In genomic region chr2:98461650-98462049, GRCh38 we compare ENCODE assay signal across 11 cellular contexts. TPM values are rescaled to one million over a fixed set of nuclear protein-coding genes. Genes with fewer than 3 reads are reported as not detected.
DNase-seq lines count a peak whose midpoint lies in the region; ATAC-seq, FAIRE-seq and TF ChIP-seq lines count a peak whose summit lies in the region.
"Had no signal": no experiment of that assay in that cellular context is flagged by ENCODE, and none has a peak within 500 bp of the region (broad histone marks: within the 10 kb centered on the region; RNA-seq: fewer than 3 reads in every experiment).

No MANE protein-coding gene starts in this region.

- peaks cover 94% of the 10 kb centered on the region for H3K4me1 Mint-ChIP-seq in CD4-positive, alpha-beta T cell (ENCODE audit: low read depth)
- H3K4me1 Mint-ChIP-seq in IgD-negative memory B cell, result peaks cover 36 to 62% (median 56%) of the 10 kb centered on the region in 3 donors
- H3K4me1 Mint-ChIP-seq in naive thymus-derived CD4-positive, alpha-beta T cell, result peaks cover 73 to 95% (median 91%) of the 10 kb centered on the region in 7 donors

- TF ChIP-seq CTCF in CD4-positive, alpha-beta T cell (IDR thresholded peaks at IDR 0.05), result no peak
- TF ChIP-seq CTCF in GM12878 (IDR thresholded peaks at IDR 0.05 in 2 of 3, conservative IDR thresholded peaks at IDR 0.05 in 1 of 3; ENCODE audit: control insufficient read depth in 2 of 3, extremely low read depth in 1 of 3, insufficient read depth in 1 of 3, low read depth in 3 of 3, low read length in 3 of 3), result no peak

- no peaks in the 10 kb centered on the region for H3K27me3 ChIP-seq in CD4-positive, alpha-beta T cell (ENCODE audit: control insufficient read depth, insufficient read depth, low read length)
- H3K27me3 ChIP-seq in GM12878 (replicated peaks in 1 of 2; ENCODE audit: control insufficient read depth in 2 of 2, insufficient read depth in 2 of 2, low read length in 1 of 2) (no peaks in the 10 kb centered on the region), GM23248 (replicated peaks; ENCODE audit: insufficient read depth) (no peaks in the 10 kb centered on the region)
- no peaks in the 10 kb centered on the region for H3K27me3 ChIP-seq in naive thymus-derived CD4-positive, alpha-beta T cell (ENCODE audit: control insufficient read depth in 2 of 2, insufficient read depth in 2 of 2, low read length in 2 of 2)

- in situ Hi-C loops in GM12878 (cut with MboI), result no loop called here
- in situ Hi-C loops in GM23248 (cut with MboI), result no loop called here

- intact Hi-C loops in CD4-positive, alpha-beta T cell (cut with DNase I, micrococcal nuclease), result loop anchor here (1.0 to 10.0 kb wide), 3 partner anchors 47 to 467 kb away; partner anchors contain the start of genes MGAT4A (in 1 of the 2) and TMEM131 (in 1 of the 2)
- intact Hi-C loops in GM12878 (cut with micrococcal nuclease; ENCODE audit: unreplicated experiment), result loop anchor here (10.0 kb wide), 1 partner anchor 447 kb away; no protein-coding TSS in a partner anchor
- intact Hi-C loops in naive thymus-derived CD4-positive, alpha-beta T cell (cut with micrococcal nuclease), result loop anchor here (5.0 to 10.0 kb wide), 4 partner anchors 196 to 876 kb away; partner anchors contain the start of genes MGAT4A (in 2 of the 2), EIF5B (in 1 of the 2), TXNDC9 (in 1 of the 2) and ZAP70 (in 1 of the 2)

- RAD21 ChIA-PET in GM12878 (lab: Charles Lee; ENCODE audit: unreplicated experiment), result interaction anchor here (0.9 to 13.1 kb wide), 8 partner anchors 6 to 24 kb away, joined by 3 to 199 read pairs (median 8); no protein-coding TSS in a partner anchor

- BruUV-seq in GM12878 (replicated peaks; lab: Mats Ljungman, UMichigan), result no TSS peak

- H3K27me3 Mint-ChIP-seq in CD4-positive, alpha-beta T cell, result no peaks in the 10 kb centered on the region
- peaks cover 1% of the 10 kb centered on the region for H3K27me3 Mint-ChIP-seq in IgD-negative memory B cell
- no peaks in the 10 kb centered on the region for H3K27me3 Mint-ChIP-seq in naive thymus-derived CD4-positive, alpha-beta T cell

- TF ChIP-seq RAD21 in GM12878 (IDR thresholded peaks at IDR 0.05; ENCODE audit: insufficient read depth, low read depth, low read length), result no peak

- H3K36me3 ChIP-seq in GM12878 (ENCODE audit: control insufficient read depth in 2 of 2, insufficient read depth in 2 of 2, low read length in 1 of 2), result peaks cover 6 to 27% of the 10 kb centered on the region in 2 experiments; a peak in 3 of 4 replicates
- peaks cover 0 to 11% (median 0%) of the 10 kb centered on the region in 3 experiments for H3K36me3 ChIP-seq in naive thymus-derived CD4-positive, alpha-beta T cell (ENCODE audit: control insufficient read depth in 2 of 3, insufficient read depth in 3 of 3, low read length in 3 of 3)
- H3K36me3 ChIP-seq in GM23248 (ENCODE audit: low read depth), result no peaks in the 10 kb centered on the region

- H3F3A ChIP-seq in GM23248 (ENCODE audit: insufficient read depth), result no peaks in the 10 kb centered on the region

- no peaks in the 10 kb centered on the region for H3K9me3 ChIP-seq in CD4-positive, alpha-beta T cell (ENCODE audit: control insufficient read depth, low read length)
- H3K9me3 ChIP-seq in GM12878 (replicated peaks; ENCODE audit: control insufficient read depth, insufficient read depth, low read length) (no peaks in the 10 kb centered on the region), GM23248 (ENCODE audit: low read depth) (no peaks in the 10 kb centered on the region)
- H3K9me3 ChIP-seq in naive thymus-derived CD4-positive, alpha-beta T cell (ENCODE audit: control insufficient read depth in 2 of 3, low read length in 3 of 3), result no peaks in the 10 kb centered on the region

- DNase-seq in CD4-positive, alpha-beta T cell, result no peak
- DNase-seq in GM12878 (ENCODE audit: low read depth, low spot score), result no peak
- DNase-seq in naive thymus-derived CD4-positive, alpha-beta T cell, result peak in 2 of 9 donors; percentile 8 to 11
- DNase-seq in DMS79 (lab: John Stamatoyannopoulos, UW), result no peak
- DNase-seq in GM23248, result no peak
- DNase-seq: Calu3, mammary epithelial cell, NCI-H1930 had no signal

- ATAC-seq in CD4-positive, alpha-beta T cell (ENCODE audit: poor library complexity), result no peak
- ATAC-seq in GM12878 (no peak), HG03565 (IDR thresholded peaks at IDR 0.05; ENCODE audit: unreplicated experiment) (no peak), HG03442 (IDR thresholded peaks at IDR 0.05; ENCODE audit: unreplicated experiment) (no peak)
- no peak for ATAC-seq in naive thymus-derived CD4-positive, alpha-beta T cell

- POLR2A ChIA-PET in CD4-positive, alpha-beta T cell (lab: Charles Lee), result interaction anchor here (1.6 to 8.8 kb wide), 2 partner anchors 11 to 26 kb away, joined by 4 to 213 read pairs; partner anchors contain the start of gene INPP4A
- POLR2A ChIA-PET in GM12878 (lab: Charles Lee), result interaction anchor here (0.8 to 27.0 kb wide), 5 partner anchors 7 to 20 kb away, joined by 3 to 545 read pairs (median 24); no protein-coding TSS in a partner anchor
- POLR2A ChIA-PET in naive thymus-derived CD4-positive, alpha-beta T cell (lab: Charles Lee), result interaction anchor here (1.0 to 8.7 kb wide), 6 partner anchors 8 to 43 kb away, joined by 6 to 140 read pairs (median 17); no protein-coding TSS in a partner anchor

- WGBS in GM12878 (ENCODE audit: insufficient coverage, insufficient replicate concordance, low lambda C conversion rate, missing lambda C conversion rate), result 89% methylated on average over 6 of the region's 6 CpGs
- WGBS in GM23248 (ENCODE audit: low coverage in 1 of 2, low lambda C conversion rate in 2 of 2, missing lambda C conversion rate in 2 of 2), 2 experiments, result 78 to 80% methylated on average over 6 of the region's 6 CpGs

- SMC1A ChIA-PET in GM12878 (lab: Charles Lee; ENCODE audit: uncharacterized antibody, unreplicated experiment), result interaction anchor here (1.7 to 28.2 kb wide), 4 partner anchors 10 to 49 kb away, joined by 6 to 816 read pairs (median 226); partner anchors contain the start of gene INPP4A

- peaks cover 21% of the 10 kb centered on the region for H3K36me3 Mint-ChIP-seq in CD4-positive, alpha-beta T cell (ENCODE audit: low read depth)
- H3K36me3 Mint-ChIP-seq in IgD-negative memory B cell, result peaks cover 1% of the 10 kb centered on the region
- peaks cover 0 to 52% (median 4%) of the 10 kb centered on the region in 5 donors for H3K36me3 Mint-ChIP-seq in naive thymus-derived CD4-positive, alpha-beta T cell

- H3K4me2 ChIP-seq in GM12878 (ENCODE audit: control insufficient read depth, insufficient read depth) (peak overlapping the region; percentile 77), GM23248 (ENCODE audit: unreplicated experiment) (no peak overlapping the region)

- peak overlapping the region; percentile 90 for H3K27ac Mint-ChIP-seq in CD4-positive, alpha-beta T cell
- peak overlapping the region; percentile 39 to 87 (median 84) for H3K27ac Mint-ChIP-seq in IgD-negative memory B cell
- H3K27ac Mint-ChIP-seq in naive thymus-derived CD4-positive, alpha-beta T cell, result peak overlapping the region; percentile 92 to 97 (median 96)

- no peaks in the 10 kb centered on the region for H3K9me3 Mint-ChIP-seq in CD4-positive, alpha-beta T cell
- no peaks in the 10 kb centered on the region for H3K9me3 Mint-ChIP-seq in IgD-negative memory B cell
- H3K9me3 Mint-ChIP-seq in naive thymus-derived CD4-positive, alpha-beta T cell, result peaks cover 0 to 1% (median 0%) of the 10 kb centered on the region in 11 donors

- H4K20me1 ChIP-seq in GM12878 (ENCODE audit: control insufficient read depth, insufficient read depth), result no peaks in the 10 kb centered on the region
- no peaks in the 10 kb centered on the region for H4K20me1 ChIP-seq in GM23248 (ENCODE audit: insufficient read depth)

- no peak for FAIRE-seq in GM12878 (lab: Jason Lieb, UNC)

- TF ChIP-seq POLR2A in GM12878 (IDR thresholded peaks at IDR 0.05; ENCODE audit: low read depth, low read length), result no peak

- H3K4me3 ChIP-seq in GM12878 (peak overlapping the region; percentile 27; the same call in 1 of the 2 replicates), GM23248 (no peak overlapping the region)
- no peak overlapping the region for H3K4me3 ChIP-seq in naive thymus-derived CD4-positive, alpha-beta T cell (ENCODE audit: low read length)

- no peaks in the 10 kb centered on the region for H3K9me2 ChIP-seq in GM23248 (ENCODE audit: insufficient read depth)

- no peak overlapping the region for H2AFZ ChIP-seq in GM12878 (ENCODE audit: control insufficient read depth, low read depth, low read length)
- H2AFZ ChIP-seq in GM23248, result no peak overlapping the region

- CTCF ChIA-PET in CD4-positive, alpha-beta T cell (lab: Charles Lee), result interaction anchor here (5.8 kb wide), 1 partner anchor 26 kb away, joined by 27 read pairs; no protein-coding TSS in a partner anchor
- CTCF ChIA-PET in GM12878 (lab: Yijun Ruan, JAX), result interaction anchor here (0.7 to 1.6 kb wide), 5 partner anchors 8 to 15 kb away, joined by 3 to 5 read pairs (median 4); no protein-coding TSS in a partner anchor
- CTCF ChIA-PET in naive thymus-derived CD4-positive, alpha-beta T cell (lab: Charles Lee), result interaction anchor here (0.6 to 1.5 kb wide), 5 partner anchors 15 to 1546 kb away, joined by 3 to 9 read pairs (median 4); no protein-coding TSS in a partner anchor

- H3K4me1 ChIP-seq in GM12878 (ENCODE audit: control insufficient read depth, insufficient read depth, low read length), result peaks cover 85% of the 10 kb centered on the region
- peaks cover 88 to 92% of the 10 kb centered on the region in 2 donors for H3K4me1 ChIP-seq in naive thymus-derived CD4-positive, alpha-beta T cell (ENCODE audit: control insufficient read depth in 2 of 2, insufficient read depth in 2 of 2, low read length in 2 of 2)
- peaks cover 24% of the 10 kb centered on the region for H3K4me1 ChIP-seq in GM23248 (ENCODE audit: insufficient read depth)

- H3K27ac ChIP-seq in CD4-positive, alpha-beta T cell (ENCODE audit: low read depth, low read length), result peak overlapping the region; percentile 50
- H3K27ac ChIP-seq in GM12878 (ENCODE audit: control insufficient read depth, insufficient read depth), result peak overlapping the region; percentile 82
- peak overlapping the region; percentile 57 for H3K27ac ChIP-seq in naive thymus-derived CD4-positive, alpha-beta T cell (ENCODE audit: low read depth, low read length)
- H3K27ac ChIP-seq in GM23248, result no peak overlapping the region

- H3K4me3 Mint-ChIP-seq in CD4-positive, alpha-beta T cell, result peak overlapping the region; percentile 78
- peak overlapping the region in 1 of 4 donors; percentile 82 for H3K4me3 Mint-ChIP-seq in IgD-negative memory B cell
- H3K4me3 Mint-ChIP-seq in naive thymus-derived CD4-positive, alpha-beta T cell, result peak overlapping the region in 7 of 10 donors; percentile 29 to 84 (median 75)

- no peak for TF ChIP-seq EP300 in GM12878 (IDR thresholded peaks at IDR 0.05; ENCODE audit: borderline replicate concordance in 1 of 2, control insufficient read depth in 1 of 2, low read depth in 2 of 2, low read length in 2 of 2)

- H3K79me2 ChIP-seq in GM12878 (ENCODE audit: control insufficient read depth, insufficient read depth, low read length) (peaks cover 79% of the 10 kb centered on the region), GM23248 (ENCODE audit: insufficient read depth) (peaks cover 70% of the 10 kb centered on the region)

- H3K9ac ChIP-seq in GM12878 (ENCODE audit: control insufficient read depth, insufficient read depth, low read length), result peak overlapping the region; percentile 61
- no peak overlapping the region for H3K9ac ChIP-seq in GM23248

RNA-seq across cellular contexts. Expression of gene INPP4A, which starts 17.0 kb away (rescaled TPM):
- total RNA-seq in CD4-positive, alpha-beta T cell, result 10 to 100 TPM; 86.4 to 89.2 TPM
- polyA plus RNA-seq in IgD-negative memory B cell, result 8.2 TPM
- 373 and 420 TPM in 2 replicates for total RNA-seq in GM12878 (2013; cell fraction: nucleolus; rRNA removed)
- 37.9 and 42.8 TPM in 2 replicates for total RNA-seq in GM12878 (2014; rRNA removed)
- 24.0 and 24.1 TPM in 2 replicates for total RNA-seq in GM12878 (2014; rRNA removed; fragmentation: Illumina TruSeq; extraction: Trizol)
- total RNA-seq in GM12878 (2021), result 54.0 and 62.3 TPM in 2 replicates
- polyA plus RNA-seq in GM12878 (2011; ENCODE audit: low read depth), result 10.5 TPM
- polyA plus RNA-seq in GM12878 (2011; rRNA removed), result 30.8 and 46.4 TPM in 2 replicates
- polyA plus RNA-seq in GM12878 (2011; cell fraction: cytosol; rRNA removed), result 45.8 and 56.6 TPM in 2 replicates
- 403 and 492 TPM in 2 replicates for polyA plus RNA-seq in GM12878 (2011; cell fraction: nucleus; rRNA removed)
- polyA plus RNA-seq in GM12878 (2012), result 19.7 and 20.5 TPM in 2 replicates
- polyA plus RNA-seq in GM12878 (2014; fragmentation: Illumina TruSeq; extraction: Trizol), result 20.4 and 27.4 TPM in 2 replicates
- polyA plus RNA-seq in GM12878 (2014; fragmentation: Nextera tagmentation; extraction: Ambion mirVana), result 1 to 10 TPM; 4.7 to 6.2 TPM
- 32.7 and 40.3 TPM in 2 replicates for polyA plus RNA-seq in GM12878 (2014; rRNA removed)
- 10 to 100 TPM; 41.1 to 45.9 TPM for polyA plus RNA-seq in GM12878 (2016; fragmentation: Nextera tagmentation; extraction: Ambion mirVana)
- polyA minus RNA-seq in GM12878 (2011; rRNA and poly(A)+ RNA removed), result 220 and 303 TPM in 2 replicates
- 32.1 and 33.5 TPM in 2 replicates for polyA minus RNA-seq in GM12878 (2011; cell fraction: cytosol; rRNA and poly(A)+ RNA removed)
- polyA minus RNA-seq in GM12878 (2011; cell fraction: nucleus; rRNA and poly(A)+ RNA removed), result 290 and 381 TPM in 2 replicates
- total RNA-seq in naive thymus-derived CD4-positive, alpha-beta T cell, result 100 to 1,000 TPM; 126 to 165 (median 157) TPM
- 10 to 100 TPM; 51.4 to 75.4 TPM for polyA plus RNA-seq in naive thymus-derived CD4-positive, alpha-beta T cell
- 16.0 and 22.8 TPM in 2 replicates for total RNA-seq in GM23248 (2014; rRNA removed; shearing (Covaris generic))
- polyA plus RNA-seq in GM23248 (2016; fragmentation: Nextera tagmentation; extraction: Ambion mirVana), result 8.0 and 9.5 TPM in 2 replicates
